8 cellular contexts compared by ENCODE assay signal in genomic region chr18:25164211-25164836, GRCh38.
DNase-seq lines count a peak whose midpoint lies in the region; ATAC-seq and TF ChIP-seq lines count a peak whose summit lies in the region.

No MANE protein-coding gene starts in this region.

- H3K27ac ChIP-seq in KMS-11 (no peak overlapping the region), gastroesophageal sphincter (peak overlapping the region in 2 of 4 donors; percentile 56 to 57)

- no peaks in the 10 kb centered on the region for H3K9me3 Mint-ChIP-seq in type B pancreatic cell

- ATAC-seq in GM21367 (IDR thresholded peaks at IDR 0.05; ENCODE audit: unreplicated experiment), result peak; percentile 46
- no peak for ATAC-seq in gastroesophageal sphincter

- TF ChIP-seq POLR2A in gastroesophageal sphincter (IDR thresholded peaks at IDR 0.05), result no peak

- in situ Hi-C loops in G401 (cut with HindIII; ENCODE audit: low sequenced_read_pairs) (no loop called here), GM13977 (cut with MboI; ENCODE audit: low pct_unique_long_range_greater_than_20kb, low sequenced_read_pairs, unreplicated experiment) (no loop called here), HAP-1 (cut with MboI; ENCODE audit: low sequenced_read_pairs) (no loop called here)

- H3K4me3 ChIP-seq in KMS-11 (IDR thresholded peaks at IDR 0.05; ENCODE audit: insufficient read depth, low read depth, low read length) (peak overlapping the region; percentile 40), gastroesophageal sphincter (peak overlapping the region; percentile 38), HAP-1 (no peak overlapping the region)

- peak overlapping the region; percentile 22; the same call in 1 of the 2 replicates for H3K9ac ChIP-seq in KMS-11

- H3K4me1 Mint-ChIP-seq in type B pancreatic cell (ENCODE audit: unreplicated experiment), result peaks cover 36% of the 10 kb centered on the region

- peak overlapping the region; percentile 91 for H3K4me2 ChIP-seq in KMS-11

- H3K27me3 Mint-ChIP-seq in type B pancreatic cell, result peaks cover 3% of the 10 kb centered on the region

- peak overlapping the region; percentile 80 for H2AFZ ChIP-seq in KMS-11 (ENCODE audit: low read depth)

- H3K36me3 Mint-ChIP-seq in type B pancreatic cell, result no peaks in the 10 kb centered on the region

- H3K36me3 ChIP-seq in KMS-11 (ENCODE audit: insufficient read depth) (no peaks in the 10 kb centered on the region), gastroesophageal sphincter (no peaks in the 10 kb centered on the region), HAP-1 (replicated peaks) (no peaks in the 10 kb centered on the region)

- no peak for TF ChIP-seq EP300 in gastroesophageal sphincter (IDR thresholded peaks at IDR 0.05)

- H4K20me1 ChIP-seq in KMS-11 (ENCODE audit: insufficient read depth), result no peaks in the 10 kb centered on the region

- TF ChIP-seq CTCF in KMS-11 (conservative IDR thresholded peaks at IDR 0.05; ENCODE audit: low read depth, low read length) (no peak), gastroesophageal sphincter (IDR thresholded peaks at IDR 0.05) (no peak), GM13977 (IDR thresholded peaks at IDR 0.05; ENCODE audit: extremely low read depth, insufficient read depth, missing control alignments) (no peak), type B pancreatic cell (conservative IDR thresholded peaks at IDR 0.05) (no peak)

- H3K27ac Mint-ChIP-seq in type B pancreatic cell, result no peak overlapping the region

- no peaks in the 10 kb centered on the region for H3K79me2 ChIP-seq in KMS-11 (ENCODE audit: insufficient read depth, low read depth)

- peaks cover 22% of the 10 kb centered on the region for H3K4me1 ChIP-seq in KMS-11 (ENCODE audit: low read depth, poor library complexity, severe bottlenecking)
- H3K4me1 ChIP-seq in gastroesophageal sphincter, result peaks cover 0 to 17% (median 4%) of the 10 kb centered on the region in 3 donors
- H3K4me1 ChIP-seq in HAP-1, result no peaks in the 10 kb centered on the region

- DNase-seq in G401 (ENCODE audit: low spot score) (peak; percentile 84), GM13977 (ENCODE audit: low spot score) (no peak), NCI-H187 (lab: John Stamatoyannopoulos, UW) (no peak), HAP-1 (ENCODE audit: low spot score in 2 of 2) (no peak), type B pancreatic cell (ENCODE audit: extremely low spot score, unreplicated experiment) (no peak)

- no peak overlapping the region for H3K4me3 Mint-ChIP-seq in type B pancreatic cell

- no peaks in the 10 kb centered on the region for H3K9me3 ChIP-seq in gastroesophageal sphincter
- H3K9me3 ChIP-seq in HAP-1, result no peaks in the 10 kb centered on the region

- H3K27me3 ChIP-seq in KMS-11 (ENCODE audit: insufficient read depth, low read depth) (no peaks in the 10 kb centered on the region), gastroesophageal sphincter (no peaks in the 10 kb centered on the region), HAP-1 (ENCODE audit: low read depth) (no peaks in the 10 kb centered on the region)

- WGBS in gastroesophageal sphincter (ENCODE audit: low coverage in 1 of 2), 2 donors, result 58 to 61% methylated on average over 5 to 6 of the region's 6 CpGs
